In the genomic region with DNA sequence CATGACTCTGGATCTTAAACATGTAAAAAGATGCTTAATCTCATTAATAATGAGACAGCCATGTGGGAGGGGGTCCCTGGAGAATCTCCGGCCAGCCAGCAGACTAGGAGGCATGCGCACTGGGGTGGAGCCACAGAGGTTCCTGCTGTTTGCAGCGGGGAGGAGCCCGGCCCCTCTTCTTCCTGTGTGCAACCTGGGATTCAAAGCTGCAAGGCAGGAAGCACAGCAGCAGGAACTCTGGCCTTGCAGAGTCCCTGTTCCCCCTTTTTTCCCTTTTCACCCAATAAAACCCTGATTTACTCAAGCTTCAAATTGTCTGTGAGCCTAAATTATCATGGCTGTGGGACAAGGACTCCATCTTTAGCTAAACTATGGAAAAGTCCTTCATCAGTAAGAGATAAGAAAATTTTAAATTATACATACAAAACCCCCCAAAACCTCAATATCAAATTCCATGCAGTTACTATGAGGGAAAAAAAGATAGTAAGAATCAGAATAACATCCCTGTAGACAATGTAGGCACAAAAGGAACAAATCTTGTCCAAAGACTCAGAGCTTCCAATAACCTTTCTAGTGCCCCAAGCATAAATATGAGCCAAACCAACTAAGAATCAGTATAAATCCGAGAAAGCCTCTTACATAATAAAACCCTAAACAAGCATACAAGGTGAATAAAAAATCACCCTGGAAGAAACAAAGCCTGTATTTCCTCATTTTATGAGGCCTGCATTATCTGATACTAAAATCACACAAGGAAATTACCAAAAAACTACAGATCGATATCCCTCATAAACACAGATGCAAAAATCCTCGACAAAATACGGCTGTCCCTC, we compare ENCODE assay signal across 8 cellular contexts. TPM values are rescaled to one million over a fixed set of nuclear protein-coding genes. Genes with fewer than 3 reads are reported as not detected.
DNase-seq lines count a peak whose midpoint lies in the region; TF ChIP-seq lines count a peak whose summit lies in the region.

No MANE protein-coding gene starts in this region.

- H3K9me3 ChIP-seq in ES-I3 (ENCODE audit: control insufficient read depth, insufficient read depth, low read length) (no peaks in the 10 kb centered on the region), HEK293 (ENCODE audit: control insufficient read depth, insufficient read depth, low read depth, low read length) (no peaks in the 10 kb centered on the region)

- H3K9me3 Mint-ChIP-seq in MCF 10A (ENCODE audit: unreplicated experiment): no peaks in the 10 kb centered on the region

- peaks cover 20% of the 10 kb centered on the region for H3K4me1 Mint-ChIP-seq in MCF 10A (ENCODE audit: insufficient read depth, unreplicated experiment)

- intact Hi-C loops in MCF 10A (cut with micrococcal nuclease): no loop called here

- DNase-seq in NCI-H526 (lab: John Stamatoyannopoulos, UW) (peak; percentile 45 to 77), MCF 10A (ENCODE audit: unreplicated experiment) (peak; percentile 55), kidney tubule cell (ENCODE audit: low spot score) (peak; percentile 78), 8988T (no peak), SW 1271 (lab: John Stamatoyannopoulos, UW) (no peak)
- peak; percentile 51 for DNase-seq in stimulated activated CD8-positive, alpha-beta memory T cell treated with anti-CD3 and anti-CD28 coated beads, Interleukin-4, amount 100 ng/mL, for 48 hours

- H3K27me3 Mint-ChIP-seq in MCF 10A (ENCODE audit: insufficient read depth, unreplicated experiment): no peaks in the 10 kb centered on the region

- POLR2A ChIA-PET in HEK293 (lab: Yijun Ruan, JAX): interaction anchor here (0.9 to 1.6 kb wide), 3 partner anchors 11 to 226 kb away, joined by 3 to 10 read pairs (median 4); a partner anchor contains a TSS
- POLR2A ChIA-PET in MCF 10A (lab: Yijun Ruan, JAX): interaction anchor here (0.6 to 4.5 kb wide), 13 partner anchors 9 to 222 kb away, joined by 3 to 48 read pairs (median 3); a partner anchor contains a TSS

- H3K27ac ChIP-seq in HEK293 (ENCODE audit: extremely low read depth, low read depth, low read length): 0 out of 2 replicates have a peak overlapping the region, but pooled peaks have one; percentile 20

- no peaks in the 10 kb centered on the region; the same call in 1 of the 2 replicates for H3K36me3 ChIP-seq in ES-I3 (ENCODE audit: insufficient read depth, low read length)
- no peaks in the 10 kb centered on the region; a peak in 1 of 3 replicates for H3K36me3 ChIP-seq in HEK293 (ENCODE audit: control insufficient read depth in 2 of 2, insufficient read depth in 1 of 2, low read length in 2 of 2)

- peak overlapping the region; percentile 20; the same call in 1 of the 2 replicates for H3K9ac ChIP-seq in ES-I3 (ENCODE audit: low read depth, low read length)

- H3K27ac Mint-ChIP-seq in MCF 10A (ENCODE audit: low read depth, unreplicated experiment): peak overlapping the region; percentile 83

- peaks cover 10% of the 10 kb centered on the region for H3K36me3 Mint-ChIP-seq in MCF 10A (ENCODE audit: insufficient read depth, unreplicated experiment)

- BruUV-seq in MCF 10A (replicated peaks; lab: Mats Ljungman, UMichigan): no TSS peak

- CTCF ChIA-PET in HEK293 (lab: Yijun Ruan, JAX): interaction anchor here (0.7 to 3.4 kb wide), 2 partner anchors 42 to 44 kb away, joined by 3 to 15 read pairs; a partner anchor contains a TSS
- CTCF ChIA-PET in MCF 10A (lab: Yijun Ruan, JAX): interaction anchor here (0.6 to 1.7 kb wide), 4 partner anchors 44 to 332 kb away, joined by 3 to 9 read pairs (median 3); a partner anchor contains a TSS

- TF ChIP-seq CTCF in HEK293 (tag by site-specific recombination; IDR thresholded peaks at IDR 0.05): no peak
- TF ChIP-seq CTCF in MCF 10A (IDR thresholded peaks at IDR 0.05; ENCODE audit: unreplicated experiment): no peak

- H3K4me1 ChIP-seq in ES-I3 (ENCODE audit: insufficient read depth, low read length) (peaks cover 23% of the 10 kb centered on the region), HEK293 (ENCODE audit: control insufficient read depth, insufficient read depth, low read length) (peaks cover 12% of the 10 kb centered on the region)

- no peak overlapping the region for H3K4me3 ChIP-seq in HEK293 (ENCODE audit: low read depth, low read length)

- peak overlapping the region; percentile 69 for H3K4me3 Mint-ChIP-seq in MCF 10A (ENCODE audit: unreplicated experiment)

TF ChIP-seq in HEK293, 187 proteins besides CTCF, POLR2A, EP300 and RAD21 (continues in another document):
- TF ChIP-seq, protein P1, sequence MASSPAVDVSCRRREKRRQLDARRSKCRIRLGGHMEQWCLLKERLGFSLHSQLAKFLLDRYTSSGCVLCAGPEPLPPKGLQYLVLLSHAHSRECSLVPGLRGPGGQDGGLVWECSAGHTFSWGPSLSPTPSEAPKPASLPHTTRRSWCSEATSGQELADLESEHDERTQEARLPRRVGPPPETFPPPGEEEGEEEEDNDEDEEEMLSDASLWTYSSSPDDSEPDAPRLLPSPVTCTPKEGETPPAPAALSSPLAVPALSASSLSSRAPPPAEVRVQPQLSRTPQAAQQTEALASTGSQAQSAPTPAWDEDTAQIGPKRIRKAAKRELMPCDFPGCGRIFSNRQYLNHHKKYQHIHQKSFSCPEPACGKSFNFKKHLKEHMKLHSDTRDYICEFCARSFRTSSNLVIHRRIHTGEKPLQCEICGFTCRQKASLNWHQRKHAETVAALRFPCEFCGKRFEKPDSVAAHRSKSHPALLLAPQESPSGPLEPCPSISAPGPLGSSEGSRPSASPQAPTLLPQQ (tag by site-specific recombination; IDR thresholded peaks at IDR 0.05): no peak
- no peak for TF ChIP-seq KLF10 (tag by site-specific recombination; IDR thresholded peaks at IDR 0.05)
- TF ChIP-seq ZNF311 (tag by site-specific recombination; IDR thresholded peaks at IDR 0.05; ENCODE audit: borderline replicate concordance): no peak
- TF ChIP-seq ZNF174 (tag by site-specific recombination; IDR thresholded peaks at IDR 0.05): no peak
- no peak for TF ChIP-seq ZBTB1 (tag by site-specific recombination; IDR thresholded peaks at IDR 0.05)
- no peak for TF ChIP-seq ZNF423 (tag by site-specific recombination; IDR thresholded peaks at IDR 0.05)
- TF ChIP-seq ZBTB8A (tag by site-specific recombination; IDR thresholded peaks at IDR 0.05): no peak
- TF ChIP-seq ZNF223 (tag by site-specific recombination; IDR thresholded peaks at IDR 0.05): no peak
- no peak for TF ChIP-seq GLIS1 (tag by site-specific recombination; IDR thresholded peaks at IDR 0.05)
- TF ChIP-seq ZNF324 (tag by site-specific recombination; IDR thresholded peaks at IDR 0.05): no peak
- TF ChIP-seq, protein P2, sequence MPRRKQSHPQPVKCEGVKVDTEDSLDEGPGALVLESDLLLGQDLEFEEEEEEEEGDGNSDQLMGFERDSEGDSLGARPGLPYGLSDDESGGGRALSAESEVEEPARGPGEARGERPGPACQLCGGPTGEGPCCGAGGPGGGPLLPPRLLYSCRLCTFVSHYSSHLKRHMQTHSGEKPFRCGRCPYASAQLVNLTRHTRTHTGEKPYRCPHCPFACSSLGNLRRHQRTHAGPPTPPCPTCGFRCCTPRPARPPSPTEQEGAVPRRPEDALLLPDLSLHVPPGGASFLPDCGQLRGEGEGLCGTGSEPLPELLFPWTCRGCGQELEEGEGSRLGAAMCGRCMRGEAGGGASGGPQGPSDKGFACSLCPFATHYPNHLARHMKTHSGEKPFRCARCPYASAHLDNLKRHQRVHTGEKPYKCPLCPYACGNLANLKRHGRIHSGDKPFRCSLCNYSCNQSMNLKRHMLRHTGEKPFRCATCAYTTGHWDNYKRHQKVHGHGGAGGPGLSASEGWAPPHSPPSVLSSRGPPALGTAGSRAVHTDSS (tag by site-specific recombination; IDR thresholded peaks at IDR 0.05): no peak
- TF ChIP-seq TRIM28 (IDR thresholded peaks at IDR 0.05; ENCODE audit: borderline replicate concordance, low read length): no peak
- no peak for TF ChIP-seq OSR2 (tag by site-specific recombination; IDR thresholded peaks at IDR 0.05)
- TF ChIP-seq OVOL3 (tag by site-specific recombination; IDR thresholded peaks at IDR 0.05): no peak
- no peak for TF ChIP-seq KLF16 (tag by site-specific recombination; IDR thresholded peaks at IDR 0.05)
- TF ChIP-seq ZNF561 (tag by site-specific recombination; IDR thresholded peaks at IDR 0.05; ENCODE audit: borderline replicate concordance): peak; percentile 23; the same call in 1 of the 2 replicates
- no peak for TF ChIP-seq ZNF529 (tag by site-specific recombination; IDR thresholded peaks at IDR 0.05; ENCODE audit: insufficient replicate concordance)
- no peak for TF ChIP-seq FEZF1 (tag by site-specific recombination; IDR thresholded peaks at IDR 0.05)
- no peak for TF ChIP-seq ZNF501 (tag by site-specific recombination; IDR thresholded peaks at IDR 0.05)
- no peak for TF ChIP-seq ZNF239 (tag by site-specific recombination; IDR thresholded peaks at IDR 0.05)
- TF ChIP-seq, protein P3, sequence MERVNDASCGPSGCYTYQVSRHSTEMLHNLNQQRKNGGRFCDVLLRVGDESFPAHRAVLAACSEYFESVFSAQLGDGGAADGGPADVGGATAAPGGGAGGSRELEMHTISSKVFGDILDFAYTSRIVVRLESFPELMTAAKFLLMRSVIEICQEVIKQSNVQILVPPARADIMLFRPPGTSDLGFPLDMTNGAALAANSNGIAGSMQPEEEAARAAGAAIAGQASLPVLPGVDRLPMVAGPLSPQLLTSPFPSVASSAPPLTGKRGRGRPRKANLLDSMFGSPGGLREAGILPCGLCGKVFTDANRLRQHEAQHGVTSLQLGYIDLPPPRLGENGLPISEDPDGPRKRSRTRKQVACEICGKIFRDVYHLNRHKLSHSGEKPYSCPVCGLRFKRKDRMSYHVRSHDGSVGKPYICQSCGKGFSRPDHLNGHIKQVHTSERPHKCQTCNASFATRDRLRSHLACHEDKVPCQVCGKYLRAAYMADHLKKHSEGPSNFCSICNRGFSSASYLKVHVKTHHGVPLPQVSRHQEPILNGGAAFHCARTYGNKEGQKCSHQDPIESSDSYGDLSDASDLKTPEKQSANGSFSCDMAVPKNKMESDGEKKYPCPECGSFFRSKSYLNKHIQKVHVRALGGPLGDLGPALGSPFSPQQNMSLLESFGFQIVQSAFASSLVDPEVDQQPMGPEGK (tag by site-specific recombination; IDR thresholded peaks at IDR 0.05): 0 out of 2 replicates have a peak, but pooled peaks have one; percentile 23
- TF ChIP-seq KLF9 (tag by site-specific recombination; IDR thresholded peaks at IDR 0.05; ENCODE audit: low read depth): no peak
- no peak for TF ChIP-seq ZNF169 (tag by site-specific recombination; IDR thresholded peaks at IDR 0.05)

RNA-seq across cellular contexts. Expression of a gene that starts 12.1 kb away (rescaled TPM):
- 41.3 and 44.7 TPM in 2 replicates for total RNA-seq in MCF 10A (2022)

RNA-seq across cellular contexts. Expression of a gene that starts 43.3 kb away (rescaled TPM):
- 20.1 and 21.8 TPM in 2 replicates for total RNA-seq in MCF 10A (2022)

Comparison
In these comparisons a context has a peak if more than half of its experiments do, and no peak if none do; other contexts are left out.
1. DNase-seq: peak in NCI-H526 (2 of 2), MCF 10A (single experiment), kidney tubule cell (single experiment) and stimulated activated CD8-positive, alpha-beta memory T cell treated with anti-CD3 and anti-CD28 coated beads, Interleukin-4, amount 100 ng/mL, for 48 hours (single experiment); none in 8988T (single experiment) and SW 1271 (0 of 2).